Comparison of ENCODE assay signal across 9 cellular contexts in genomic region chr12:92431146-92431545, GRCh38.
DNase-seq lines count a peak whose midpoint lies in the region; ATAC-seq and TF ChIP-seq lines count a peak whose summit lies in the region.
"Had no signal": no experiment of that assay in that cellular context is flagged by ENCODE, and none has a peak within 500 bp of the region (broad histone marks: within the 10 kb centered on the region; RNA-seq: fewer than 3 reads in every experiment).

No MANE protein-coding gene starts in this region.

- peak; percentile 44 for DNase-seq in activated CD8-positive, alpha-beta memory T cell treated with anti-CD3 and anti-CD28 coated beads, Interleukin-2, amount 10 ng/mL, durations not matched to agents 7 days and 5 days
- DNase-seq in activated CD8-positive, alpha-beta memory T cell treated with anti-CD3 and anti-CD28 coated beads for 24 hours: no peak
- DNase-seq in spleen (peak; percentile 84), H4 (ENCODE audit: low spot score) (no peak), thyroid gland (no peak)
- DNase-seq: NCI-H774 had no signal

- intact Hi-C loops in spleen (cut with DNase I; ENCODE audit: low total_unique reads): no loop called here
- intact Hi-C loops in thyroid gland (cut with DNase I): no loop called here

- WGBS in spleen, 5 donors: 38 to 61% (median 53%) methylated on average over 4 to 5 of the region's 5 CpGs
- 91 to 97% methylated on average over 5 of the region's 5 CpGs for WGBS in thyroid gland, 2 donors

- H3K9ac ChIP-seq in SU-DHL-6 (ENCODE audit: low read length): no peak overlapping the region

- peak; percentile 39 for ATAC-seq in activated CD8-positive, alpha-beta memory T cell treated with anti-CD3 and anti-CD28 coated beads, Interleukin-2, amount 10 ng/mL, durations not matched to agents 7 days and 5 days
- peak; percentile 53 for ATAC-seq in HG02678 (IDR thresholded peaks at IDR 0.05; ENCODE audit: unreplicated experiment)
- ATAC-seq in GM18520 (IDR thresholded peaks at IDR 0.05; ENCODE audit: unreplicated experiment): no peak

- no peak for TF ChIP-seq POLR2A in spleen (IDR thresholded peaks at IDR 0.05)
- TF ChIP-seq POLR2A in thyroid gland (IDR thresholded peaks at IDR 0.05): no peak

- H3K4me1 ChIP-seq in spleen (peaks cover 0 to 24% (median 4%) of the 10 kb centered on the region in 6 donors), thyroid gland (peaks cover 7 to 10% of the 10 kb centered on the region in 2 donors)

- CTCF ChIA-PET in activated CD8-positive, alpha-beta memory T cell treated with anti-CD3 and anti-CD28 coated beads, Interleukin-2, amount 10 ng/mL, durations not matched to agents 7 days and 5 days (lab: Charles Lee): no interaction called here

- no peaks in the 10 kb centered on the region for H3K9me3 ChIP-seq in SU-DHL-6 (ENCODE audit: insufficient read depth, low read length)
- H3K9me3 ChIP-seq in spleen: no peaks in the 10 kb centered on the region
- H3K9me3 ChIP-seq in thyroid gland: no peaks in the 10 kb centered on the region

- H3K36me3 ChIP-seq in SU-DHL-6 (ENCODE audit: low read length): no peaks in the 10 kb centered on the region
- no peaks in the 10 kb centered on the region for H3K36me3 ChIP-seq in spleen
- no peaks in the 10 kb centered on the region for H3K36me3 ChIP-seq in thyroid gland

- peak; percentile 26 for TF ChIP-seq CTCF in SU-DHL-6 (IDR thresholded peaks at IDR 0.05; ENCODE audit: insufficient read depth, low read length, poor library complexity, severe bottlenecking)
- TF ChIP-seq CTCF in spleen (IDR thresholded peaks at IDR 0.05 in 8 of 11, conservative IDR thresholded peaks at IDR 0.05 in 3 of 11): peak in 6 of 11 experiments; percentile 16 to 46 (median 32)
- TF ChIP-seq CTCF in thyroid gland (IDR thresholded peaks at IDR 0.05): no peak

- H3K4me3 ChIP-seq in SU-DHL-6 (ENCODE audit: insufficient read depth, low read length, poor library complexity, severe bottlenecking) (no peak overlapping the region), spleen (no peak overlapping the region), thyroid gland (replicated peaks in 1 of 3) (no peak overlapping the region)

- H3K4me2 ChIP-seq in SU-DHL-6 (ENCODE audit: low read depth, low read length, poor library complexity, severe bottlenecking): no peak overlapping the region

- H3K36me3 Mint-ChIP-seq in activated CD8-positive, alpha-beta memory T cell treated with anti-CD3 and anti-CD28 coated beads, Interleukin-2, amount 10 ng/mL, durations not matched to agents 7 days and 5 days: peaks cover 5% of the 10 kb centered on the region

- no peaks in the 10 kb centered on the region for H3K27me3 ChIP-seq in SU-DHL-6 (ENCODE audit: low read length)
- H3K27me3 ChIP-seq in spleen (replicated peaks in 1 of 7): no peaks in the 10 kb centered on the region
- no peaks in the 10 kb centered on the region for H3K27me3 ChIP-seq in thyroid gland

- H3K4me3 Mint-ChIP-seq in activated CD8-positive, alpha-beta memory T cell treated with anti-CD3 and anti-CD28 coated beads, Interleukin-2, amount 10 ng/mL, durations not matched to agents 7 days and 5 days: no peak overlapping the region

- peaks cover 13% of the 10 kb centered on the region for H3K4me1 Mint-ChIP-seq in activated CD8-positive, alpha-beta memory T cell treated with anti-CD3 and anti-CD28 coated beads, Interleukin-2, amount 10 ng/mL, durations not matched to agents 7 days and 5 days

- H3K79me2 ChIP-seq in SU-DHL-6 (ENCODE audit: insufficient read depth, low read length): no peaks in the 10 kb centered on the region

- no peaks in the 10 kb centered on the region for H3K9me2 ChIP-seq in SU-DHL-6 (replicated peaks; ENCODE audit: insufficient read depth, low read length)

- H3K27me3 Mint-ChIP-seq in activated CD8-positive, alpha-beta memory T cell treated with anti-CD3 and anti-CD28 coated beads, Interleukin-2, amount 10 ng/mL, durations not matched to agents 7 days and 5 days: no peaks in the 10 kb centered on the region

- H3K9me3 Mint-ChIP-seq in activated CD8-positive, alpha-beta memory T cell treated with anti-CD3 and anti-CD28 coated beads, Interleukin-2, amount 10 ng/mL, durations not matched to agents 7 days and 5 days (ENCODE audit: low read depth): no peaks in the 10 kb centered on the region

- H3F3A ChIP-seq in SU-DHL-6 (ENCODE audit: insufficient read depth): 0 out of 2 replicates have a peak, but pooled peaks cover 2% of the 10 kb centered on the region

- H3K27ac ChIP-seq in SU-DHL-6 (ENCODE audit: low read depth, low read length) (no peak overlapping the region), spleen (peak overlapping the region in 2 of 8 donors; percentile 37 to 60), thyroid gland (no peak overlapping the region)

- H2AFZ ChIP-seq in SU-DHL-6 (ENCODE audit: low read depth, low read length, severe bottlenecking): no peak overlapping the region

- peak overlapping the region; percentile 10 for H3K27ac Mint-ChIP-seq in activated CD8-positive, alpha-beta memory T cell treated with anti-CD3 and anti-CD28 coated beads, Interleukin-2, amount 10 ng/mL, durations not matched to agents 7 days and 5 days

- H4K20me1 ChIP-seq in SU-DHL-6 (ENCODE audit: low read depth, low read length): no peaks in the 10 kb centered on the region

Comparison
In these comparisons a context has a peak if more than half of its experiments do, and no peak if none do; other contexts are left out.
1. DNase-seq: peak in activated CD8-positive, alpha-beta memory T cell treated with anti-CD3 and anti-CD28 coated beads, Interleukin-2, amount 10 ng/mL, durations not matched to agents 7 days and 5 days (single experiment) and spleen (single experiment); none in activated CD8-positive, alpha-beta memory T cell treated with anti-CD3 and anti-CD28 coated beads for 24 hours (single experiment), H4 (single experiment) and thyroid gland (0 of 2).
2. CTCF ChIP-seq: peak in SU-DHL-6 (single experiment) and spleen (6 of 11); none in thyroid gland (0 of 6).